Comparison of ENCODE assay signal across 8 cellular contexts in genomic region chr4:143186634-143187033, GRCh38. TPM values are rescaled to one million over a fixed set of nuclear protein-coding genes. Genes with fewer than 3 reads are reported as not detected.
DNase-seq lines count a peak whose midpoint lies in the region; ATAC-seq and TF ChIP-seq lines count a peak whose summit lies in the region.

No MANE protein-coding gene starts in this region.

- ATAC-seq in psoas muscle (no peak), GM19455 (IDR thresholded peaks at IDR 0.05; ENCODE audit: unreplicated experiment) (no peak), GM21360 (IDR thresholded peaks at IDR 0.05; ENCODE audit: unreplicated experiment) (no peak)

- intact Hi-C loops in esophagus squamous epithelium (cut with DNase I), result no loop called here
- intact Hi-C loops in psoas muscle (cut with DNase I), result loop anchor here in 1 of 2 donors (10.0 kb wide), 1 partner anchor 1988 kb away; no protein-coding TSS in a partner anchor

- DNase-seq in SJCRH30 (peak in 1 of 2 experiments; percentile 1), esophagus squamous epithelium (lab: John Stamatoyannopoulos, UW) (no peak), psoas muscle (no peak)
- no peak for DNase-seq in stimulated activated CD4-positive, alpha-beta T cell treated with anti-CD3 and anti-CD28 coated beads, Interleukin-15, amount 100 ng/mL, for 24 hours
- DNase-seq in stimulated activated naive CD4-positive, alpha-beta T cell treated with Interleukin-2 at 50 U/mL for 16 hours (lab: John Stamatoyannopoulos, UW), result no peak

- H3K27me3 ChIP-seq in SJCRH30 (no peaks in the 10 kb centered on the region), esophagus squamous epithelium (no peaks in the 10 kb centered on the region), psoas muscle (ENCODE audit: insufficient read depth in 3 of 3, low read length in 2 of 3) (no peaks in the 10 kb centered on the region)

- H3K27ac ChIP-seq in SJCRH30 (no peak overlapping the region), esophagus squamous epithelium (peak overlapping the region in 3 of 4 donors; percentile 88 to 97 (median 96)), psoas muscle (peak overlapping the region; percentile 98)

- no peaks in the 10 kb centered on the region for H3K9me3 ChIP-seq in SJCRH30 (replicated peaks)
- no peaks in the 10 kb centered on the region for H3K9me3 ChIP-seq in esophagus squamous epithelium
- no peaks in the 10 kb centered on the region for H3K9me3 ChIP-seq in psoas muscle

- H3K4me3 ChIP-seq in GM08714 (ENCODE audit: low read length) (peak overlapping the region; percentile 87), SJCRH30 (peak overlapping the region; percentile 96), esophagus squamous epithelium (peak overlapping the region; percentile 80 to 99 (median 84)), psoas muscle (peak overlapping the region; percentile 96)

- peaks cover 18% of the 10 kb centered on the region; the same call in 1 of the 2 replicates for H3K36me3 ChIP-seq in SJCRH30
- peaks cover 0 to 29% (median 0%) of the 10 kb centered on the region in 3 donors for H3K36me3 ChIP-seq in esophagus squamous epithelium
- peaks cover 0 to 22% of the 10 kb centered on the region in 2 donors for H3K36me3 ChIP-seq in psoas muscle (ENCODE audit: insufficient read depth in 1 of 2, low read depth in 1 of 2)

- TF ChIP-seq POLR2A in esophagus squamous epithelium (IDR thresholded peaks at IDR 0.05), result no peak

- H3K4me1 ChIP-seq in SJCRH30 (peaks cover 6% of the 10 kb centered on the region; the same call in 1 of the 2 replicates), esophagus squamous epithelium (peaks cover 4 to 75% (median 22%) of the 10 kb centered on the region in 3 donors), psoas muscle (peaks cover 30% of the 10 kb centered on the region)

- 2 to 3% methylated on average over 6 of the region's 6 CpGs for WGBS in esophagus squamous epithelium, 2 donors
- 1 to 5% (median 1%) methylated on average over 6 of the region's 6 CpGs for WGBS in psoas muscle, 3 donors

- TF ChIP-seq CTCF in esophagus squamous epithelium (IDR thresholded peaks at IDR 0.05), result no peak
- TF ChIP-seq CTCF in psoas muscle (IDR thresholded peaks at IDR 0.05), result no peak

RNA-seq across cellular contexts. Expression of gene USP38, which starts 1.9 kb away (rescaled TPM):
- 21.0 and 22.3 TPM in 2 replicates for total RNA-seq in SJCRH30 (2014; rRNA removed; shearing (Covaris generic))
- total RNA-seq in esophagus squamous epithelium, result 10 to 100 TPM; 11.9 to 20.6 (median 17.9) TPM
- total RNA-seq in psoas muscle, result 100 to 1,000 TPM in 1 of 4 donors, 10 to 100 TPM in 3; 39.9 to 105 (median 65.7) TPM
- polyA plus RNA-seq in psoas muscle, result 100 to 1,000 TPM in 1 of 3 donors, 10 to 100 TPM in 2; 25.6 to 120 (median 45.4) TPM
